9 cellular contexts compared by ENCODE assay signal in the genomic region with DNA sequence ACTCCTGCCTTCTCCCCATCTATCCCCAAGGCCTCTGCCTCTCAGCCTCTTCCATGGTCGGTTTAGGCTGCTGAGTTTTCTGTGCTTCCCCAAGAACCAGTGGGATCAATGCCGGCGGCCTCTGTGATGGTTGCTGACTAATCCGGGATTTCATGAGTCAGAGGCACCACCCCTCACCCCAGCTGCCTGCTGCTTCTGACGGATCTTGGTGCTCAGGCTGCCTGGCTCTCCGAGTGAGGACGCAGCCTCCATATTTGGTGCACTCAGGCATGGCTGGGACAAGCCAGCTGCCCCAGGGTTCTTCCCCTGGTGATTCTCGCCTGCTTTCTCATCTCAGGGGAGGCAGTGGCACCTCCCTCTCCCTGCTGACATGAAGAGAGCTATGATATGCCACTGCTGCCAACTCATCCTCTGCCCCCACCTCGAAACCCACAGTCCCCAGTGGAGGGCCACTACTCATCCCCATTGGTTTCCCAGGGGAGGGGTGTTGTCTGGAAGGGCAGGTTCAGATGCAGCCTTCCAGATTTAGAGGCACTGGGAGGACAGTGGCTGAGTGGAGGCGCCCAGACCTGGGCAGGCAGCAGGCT. TPM values are rescaled to one million over a fixed set of nuclear protein-coding genes. Genes with fewer than 3 reads are reported as not detected.
DNase-seq lines count a peak whose midpoint lies in the region; ATAC-seq, FAIRE-seq and TF ChIP-seq lines count a peak whose summit lies in the region.
"Had no signal": no experiment of that assay in that cellular context is flagged by ENCODE, and none has a peak within 500 bp of the region (broad histone marks: within the 10 kb centered on the region; RNA-seq: fewer than 3 reads in every experiment).

No MANE protein-coding gene starts in this region.

- peaks cover 30% of the 10 kb centered on the region for H3K4me1 Mint-ChIP-seq in activated CD4-positive, alpha-beta memory T cell treated with anti-CD3 and anti-CD28 coated beads for 36 hours (ENCODE audit: low read depth)

- 0 out of 2 replicates have a peak, but pooled peaks have one; percentile 18 for TF ChIP-seq POLR2A in H54 (IDR thresholded peaks at IDR 0.05; ENCODE audit: low read depth, low read length)

- CTCF ChIA-PET in activated CD4-positive, alpha-beta memory T cell treated with anti-CD3 and anti-CD28 coated beads for 36 hours (lab: Charles Lee), result interaction anchor here (0.6 to 4.9 kb wide), 5 partner anchors 12 to 316 kb away, joined by 3 to 61 read pairs (median 9); partner anchors contain the start of genes ABCA2, FUT7 and SAPCD2

- in situ Hi-C loops in KBM-7 (cut with MboI; ENCODE audit: low pct_unique_long_range_greater_than_20kb, low sequenced_read_pairs), result no loop called here

- no peaks in the 10 kb centered on the region for H3K27me3 ChIP-seq in ACC112 (ENCODE audit: insufficient read depth, low read length)
- H3K27me3 ChIP-seq: heart left ventricle had no signal

- H3K79me2 ChIP-seq in ACC112 (ENCODE audit: control insufficient read depth, insufficient read depth, low read length, unreplicated experiment), result peaks cover 15% of the 10 kb centered on the region

- H3K4me3 ChIP-seq in ACC112 (ENCODE audit: low read depth, low read length), result 0 out of 2 replicates have a peak overlapping the region, but pooled peaks have one; percentile 10
- H3K4me3 ChIP-seq: heart left ventricle had no signal

- H3K27ac ChIP-seq in ACC112 (ENCODE audit: low read depth, low read length), result peak overlapping the region; percentile 61

- H3K36me3 ChIP-seq in ACC112 (ENCODE audit: insufficient read depth, low read length), result peaks cover 10% of the 10 kb centered on the region; the same call in 1 of the 2 replicates

- H3K27me3 Mint-ChIP-seq in activated CD4-positive, alpha-beta memory T cell treated with anti-CD3 and anti-CD28 coated beads for 36 hours, result no peaks in the 10 kb centered on the region

- FAIRE-seq in H54 (lab: Jason Lieb, UNC), result peak; percentile 91

- peaks cover 42% of the 10 kb centered on the region for H3K4me1 ChIP-seq in ACC112 (ENCODE audit: control insufficient read depth, insufficient read depth, low read length, unreplicated experiment)

- H3K4me3 Mint-ChIP-seq in activated CD4-positive, alpha-beta memory T cell treated with anti-CD3 and anti-CD28 coated beads for 36 hours, result no peak overlapping the region

- H2AFZ ChIP-seq in ACC112 (ENCODE audit: low read length, unreplicated experiment), result no peak overlapping the region

- POLR2A ChIA-PET in activated CD4-positive, alpha-beta memory T cell treated with anti-CD3 and anti-CD28 coated beads for 36 hours (lab: Charles Lee), result interaction anchor here (1.2 kb wide), 1 partner anchor 12 kb away, joined by 4 read pairs; no protein-coding TSS in a partner anchor

- intact Hi-C loops in activated CD4-positive, alpha-beta memory T cell treated with anti-CD3 and anti-CD28 coated beads for 36 hours (cut with micrococcal nuclease), result no loop called here
- intact Hi-C loops in left cardiac atrium (cut with DNase I), result no loop called here

- peak overlapping the region; percentile 45 for H3K27ac Mint-ChIP-seq in activated CD4-positive, alpha-beta memory T cell treated with anti-CD3 and anti-CD28 coated beads for 36 hours

- H3K36me3 Mint-ChIP-seq in activated CD4-positive, alpha-beta memory T cell treated with anti-CD3 and anti-CD28 coated beads for 36 hours, result no peaks in the 10 kb centered on the region

- no peaks in the 10 kb centered on the region for H3K9me3 Mint-ChIP-seq in activated CD4-positive, alpha-beta memory T cell treated with anti-CD3 and anti-CD28 coated beads for 36 hours

- DNase-seq in H54 (ENCODE audit: insufficient read length, low spot score) (peak; percentile 98), left cardiac atrium (peak; percentile 80), superior temporal gyrus (ENCODE audit: extremely low spot score) (peak; percentile 42), DMS114 treated with DMSO at 0.1 percent for 48 hours (lab: John Stamatoyannopoulos, UW; ENCODE audit: unreplicated experiment) (no peak), NOMO-1 treated with dmso at 0.1 percent for 144 hours (lab: John Stamatoyannopoulos, UW; ENCODE audit: unreplicated experiment) (no peak), KBM-7 (no peak)
- DNase-seq in activated CD4-positive, alpha-beta memory T cell treated with anti-CD3 and anti-CD28 coated beads for 36 hours, result peak; percentile 63

- ATAC-seq in left cardiac atrium, result peak in 1 of 2 donors; percentile 4
- ATAC-seq: heart left ventricle had no signal

RNA-seq across cellular contexts. Expression of gene MAN1B1, which starts 3.3 kb away (rescaled TPM):
- total RNA-seq in activated CD4-positive, alpha-beta memory T cell treated with anti-CD3 and anti-CD28 coated beads for 36 hours, result 10 to 100 TPM; 32.9 to 33.1 TPM
- total RNA-seq in left cardiac atrium, result 10 to 100 TPM; 21.9 to 28.8 TPM

RNA-seq across cellular contexts. Expression of gene UAP1L1, which starts 6.2 kb away (rescaled TPM):
- total RNA-seq in activated CD4-positive, alpha-beta memory T cell treated with anti-CD3 and anti-CD28 coated beads for 36 hours, result 1 to 10 TPM; 6.7 to 7.7 TPM
- total RNA-seq in left cardiac atrium, result 10 to 100 TPM; 13.5 to 14.0 TPM

RNA-seq across cellular contexts. Expression of gene SAPCD2, which starts 13.2 kb away (rescaled TPM):
- 1 to 10 TPM; 6.4 to 6.6 TPM for total RNA-seq in activated CD4-positive, alpha-beta memory T cell treated with anti-CD3 and anti-CD28 coated beads for 36 hours
- total RNA-seq in left cardiac atrium, result under 1 TPM; 0.39 to 0.44 TPM

RNA-seq across cellular contexts. Expression of gene ENTPD2, which starts 29.6 kb away (rescaled TPM):
- total RNA-seq in activated CD4-positive, alpha-beta memory T cell treated with anti-CD3 and anti-CD28 coated beads for 36 hours, result not detected
- total RNA-seq in left cardiac atrium, result 1 to 10 TPM in 1 of 2 donors, under 1 TPM in 1; 0.60 to 2.2 TPM

RNA-seq across cellular contexts. Expression of gene DPP7, which starts 31.0 kb away (rescaled TPM):
- 100 to 1,000 TPM; 195 to 208 TPM for total RNA-seq in activated CD4-positive, alpha-beta memory T cell treated with anti-CD3 and anti-CD28 coated beads for 36 hours
- total RNA-seq in left cardiac atrium, result 100 to 1,000 TPM; 176 to 198 TPM

Comparison
In these comparisons a context has a peak if more than half of its experiments do, and no peak if none do; other contexts are left out.
1. DNase-seq: peak in H54 (single experiment), activated CD4-positive, alpha-beta memory T cell treated with anti-CD3 and anti-CD28 coated beads for 36 hours (single experiment), left cardiac atrium (single experiment) and superior temporal gyrus (single experiment); none in DMS114 treated with DMSO at 0.1 percent for 48 hours (single experiment), NOMO-1 treated with dmso at 0.1 percent for 144 hours (single experiment) and KBM-7 (single experiment).
2. RNA of gene SAPCD2, which starts 13.2 kb away (total RNA-seq): 6.4 to 6.6 TPM in activated CD4-positive, alpha-beta memory T cell treated with anti-CD3 and anti-CD28 coated beads for 36 hours; 0.39 to 0.44 TPM in left cardiac atrium; every median in the first group is over 4 times any median in the second.